8 cellular contexts compared by ENCODE assay signal in the genomic region with DNA sequence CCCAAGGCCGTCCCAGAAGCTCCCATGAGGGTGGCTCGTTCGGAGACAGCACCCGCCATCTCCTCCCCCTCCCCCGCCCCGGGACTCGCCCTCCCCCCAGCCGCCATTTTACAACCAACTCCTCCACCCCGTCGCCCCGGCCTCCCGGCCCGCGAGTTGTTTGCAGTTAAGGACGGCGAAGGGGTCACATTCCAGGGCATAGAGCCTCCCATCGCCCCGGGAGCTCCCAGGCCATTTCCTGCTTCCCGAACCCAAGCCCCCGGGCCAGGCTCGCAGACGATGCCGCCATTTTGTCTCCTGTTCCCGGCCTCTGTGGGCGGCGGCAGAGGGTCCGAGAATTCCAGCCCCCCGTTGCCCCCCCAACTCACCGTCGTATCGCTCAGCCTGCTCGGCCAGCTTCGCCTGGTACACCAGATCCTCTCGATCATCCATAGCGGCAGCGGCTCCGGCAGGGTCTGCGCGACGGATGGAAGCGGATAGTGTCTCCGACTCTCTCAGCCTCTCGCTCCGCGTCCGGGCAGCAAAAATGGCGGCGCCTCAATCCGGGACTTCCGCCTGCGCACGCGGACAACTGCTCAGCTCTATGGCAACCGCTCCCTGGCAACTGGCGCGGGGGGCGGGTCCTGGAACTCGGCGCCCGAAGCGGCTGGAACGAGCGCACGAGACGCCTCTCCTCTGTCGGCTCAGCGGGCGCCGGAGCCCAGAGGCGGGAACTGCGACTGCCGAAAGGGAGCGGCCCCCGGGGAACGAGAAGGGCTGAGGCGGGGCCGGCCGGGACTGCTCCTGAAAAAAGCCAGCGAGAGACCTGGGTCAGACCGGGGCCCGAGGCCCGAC. TPM values are rescaled to one million over a fixed set of nuclear protein-coding genes. Genes with fewer than 3 reads are reported as not detected.
DNase-seq lines count a peak whose midpoint lies in the region; ATAC-seq and TF ChIP-seq lines count a peak whose summit lies in the region.

Gene YWHAE, minus strand, starts transcription at position 544 of the 834 bp plus-strand sequence. Its CDS starts 112 bp downstream, at position 432.

- DNase-seq in COLO829 (ENCODE audit: low spot score) (peak; percentile 89), HUDEP-2 (lab: John Stamatoyannopoulos, UW; ENCODE audit: unreplicated experiment in 76 of 76) (peak; percentile 14 to 97 (median 94)), NT2/D1 (ENCODE audit: low read depth, low spot score) (peak; percentile 88), endodermal cell (peak; percentile 100), mesenteric fat pad (ENCODE audit: low spot score) (peak; percentile 99)
- DNase-seq in activated CD8-positive, alpha-beta memory T cell treated with anti-CD3 and anti-CD28 coated beads, Interleukin-2, amount 50 U/mL, for 1 hour (ENCODE audit: extremely low read depth), result peak; percentile 84
- peak; percentile 96 for DNase-seq in stimulated activated CD8-positive, alpha-beta memory T cell treated with anti-CD3 and anti-CD28 coated beads, Interleukin-15, amount 100 ng/mL, for 24 hours (ENCODE audit: low read depth)

- H3K9me3 ChIP-seq in NT2/D1 (ENCODE audit: insufficient read depth, low read length) (no peaks in the 10 kb centered on the region), endodermal cell (ENCODE audit: control insufficient read depth, low read length) (no peaks in the 10 kb centered on the region)

- H3K9me3 Mint-ChIP-seq in endodermal cell, result peaks cover 7% of the 10 kb centered on the region

- H3K9ac ChIP-seq in NT2/D1 (ENCODE audit: insufficient read length, low read depth) (peak within 1 kb of the TSS; percentile 97), endodermal cell (ENCODE audit: extremely low read depth, low read length, poor library complexity, severe bottlenecking) (peak within 1 kb of the TSS; percentile 98)

- 0% methylated on average over 23 to 79 of the region's 82 CpGs for WGBS in endodermal cell (ENCODE audit: insufficient coverage in 1 of 2, insufficient read length in 1 of 2), 2 experiments

- H3K27ac Mint-ChIP-seq in endodermal cell, result peak within 1 kb of the TSS; percentile 100

- no peak for TF ChIP-seq CTCF in endodermal cell (conservative IDR thresholded peaks at IDR 0.05)

- H3K27ac ChIP-seq in endodermal cell (ENCODE audit: low read depth, low read length), result peak within 1 kb of the TSS; percentile 100

- peak; percentile 94 for ATAC-seq in GM21381 (IDR thresholded peaks at IDR 0.05; ENCODE audit: unreplicated experiment)

- H3K27me3 ChIP-seq in NT2/D1 (ENCODE audit: insufficient read depth, insufficient read length) (no peaks in the 10 kb centered on the region), endodermal cell (ENCODE audit: control insufficient read depth, insufficient read depth, low read length, poor library complexity, severe bottlenecking) (no peaks in the 10 kb centered on the region)

- peak within 1 kb of the TSS; percentile 100 for H3K4me3 Mint-ChIP-seq in endodermal cell

- peaks cover 26% of the 10 kb centered on the region for H3K36me3 ChIP-seq in NT2/D1 (ENCODE audit: insufficient read depth, insufficient read length, low read length)
- peaks cover 22% of the 10 kb centered on the region for H3K36me3 ChIP-seq in endodermal cell (ENCODE audit: control insufficient read depth, insufficient read depth, low read length)

- H3K4me1 Mint-ChIP-seq in endodermal cell, result peaks cover 15% of the 10 kb centered on the region

- peaks cover 29% of the 10 kb centered on the region for H3K36me3 Mint-ChIP-seq in endodermal cell (ENCODE audit: low read depth)

- H3K27me3 Mint-ChIP-seq in endodermal cell (ENCODE audit: insufficient read depth), result peaks cover 2% of the 10 kb centered on the region

- H3K4me3 ChIP-seq in NT2/D1 (ENCODE audit: insufficient read length, low read depth) (peak within 1 kb of the TSS; percentile 83), endodermal cell (ENCODE audit: low read length) (peak within 1 kb of the TSS; percentile 95)

- H3K4me1 ChIP-seq in NT2/D1 (ENCODE audit: insufficient read depth, insufficient read length) (peaks cover 5% of the 10 kb centered on the region), endodermal cell (ENCODE audit: control insufficient read depth, insufficient read depth, low read length) (no peaks in the 10 kb centered on the region)

RNA-seq across cellular contexts. Expression of gene YWHAE, which starts in this region (rescaled TPM):
- total RNA-seq in endodermal cell, result 1,000 to 10,000 TPM; 1,225 to 1,349 TPM
- 1,001 TPM for polyA plus RNA-seq in endodermal cell (2013, experiment 1 of 2)
- 1,057 TPM for polyA plus RNA-seq in endodermal cell (2013, experiment 2 of 2)
- total RNA-seq in mesenteric fat pad, result 480 TPM

Comparison
In these comparisons a context has a peak if more than half of its experiments do, and no peak if none do; other contexts are left out.
1. Peak in every context shown above with its lines: DNase-seq, ATAC-seq, H3K4me3 ChIP-seq and H3K27ac ChIP-seq.